ENCODE assay signal across 1 cellular context in genomic region chr1:30888975-30889374, GRCh38.
TF ChIP-seq lines count a peak whose summit lies in the region.

No MANE protein-coding gene starts in this region.

TF ChIP-seq in K562, 482 proteins besides CTCF, POLR2A, EP300 and RAD21 (continued from another document):
- peak; percentile 95 for TF ChIP-seq RBM25 (IDR thresholded peaks at IDR 0.05; ENCODE audit: low read depth, low read length, severe bottlenecking)
- TF ChIP-seq KDM1A (IDR thresholded peaks at IDR 0.05) = peak; percentile 44 to 67; a peak in 3 of 4 replicates
- no peak for TF ChIP-seq SREBF2 (CRISPR knock-in tag; IDR thresholded peaks at IDR 0.05)
- TF ChIP-seq BCOR (IDR thresholded peaks at IDR 0.05) = peak; percentile 90; the same call in 1 of the 2 replicates
- no peak for TF ChIP-seq ZFP30 (CRISPR knock-in tag; IDR thresholded peaks at IDR 0.05; ENCODE audit: borderline replicate concordance)
- TF ChIP-seq MCM7 (IDR thresholded peaks at IDR 0.05) = no peak
- TF ChIP-seq KDM2B (CRISPR knock-in tag; IDR thresholded peaks at IDR 0.05) = no peak
- no peak for TF ChIP-seq ERF (CRISPR knock-in tag; IDR thresholded peaks at IDR 0.05)
- TF ChIP-seq YY1 (IDR thresholded peaks at IDR 0.05; ENCODE audit: borderline replicate concordance in 1 of 3, control insufficient read depth in 1 of 3, extremely low read depth in 1 of 3, insufficient read depth in 3 of 3, insufficient read length in 1 of 3, insufficient replicate concordance in 2 of 3, low read depth in 1 of 3, low read length in 2 of 3) = no peak
- TF ChIP-seq TAF7 (tag; IDR thresholded peaks at IDR 0.05) = no peak
- no peak for TF ChIP-seq GATA2 (CRISPR knock-in tag; IDR thresholded peaks at IDR 0.05)
- no peak for TF ChIP-seq RHOXF2B (CRISPR knock-in tag; conservative IDR thresholded peaks at IDR 0.05)
- no peak for TF ChIP-seq HBP1 (CRISPR knock-in tag; IDR thresholded peaks at IDR 0.05)
- TF ChIP-seq RCOR1 (IDR thresholded peaks at IDR 0.05; ENCODE audit: borderline replicate concordance in 1 of 2, low read depth in 2 of 2, low read length in 2 of 2) = peak in 1 of 2 experiments; percentile 58; a peak in 2 of 4 replicates
- TF ChIP-seq NONO (IDR thresholded peaks at IDR 0.05; ENCODE audit: low read depth in 2 of 2, low read length in 1 of 2) = no peak
- no peak for TF ChIP-seq ZNF408 (CRISPR knock-in tag; IDR thresholded peaks at IDR 0.05; ENCODE audit: low read depth)
- no peak for TF ChIP-seq ZNF518B (CRISPR knock-in tag; IDR thresholded peaks at IDR 0.05)
- TF ChIP-seq NCOA1 (IDR thresholded peaks at IDR 0.05; ENCODE audit: low read depth) = no peak
- no peak for TF ChIP-seq TAF1 (IDR thresholded peaks at IDR 0.05; ENCODE audit: control insufficient read depth, extremely low read depth, insufficient read depth, low read length, severe bottlenecking)
- TF ChIP-seq ZBTB5 (IDR thresholded peaks at IDR 0.05) = no peak
